Comparison of ENCODE assay signal across 16 cellular contexts in genomic region chr19:634975-635652, GRCh38. TPM values are rescaled to one million over a fixed set of nuclear protein-coding genes. Genes with fewer than 3 reads are reported as not detected.
"Had no signal": no experiment of that assay in that cellular context is flagged by ENCODE, and none has a peak within 500 bp of the region (broad histone marks: within the 10 kb centered on the region; RNA-seq: fewer than 3 reads in every experiment).

No MANE protein-coding gene starts in this region.

- H3K27me3 ChIP-seq: gastroesophageal sphincter, suprapubic skin had no signal

- DNase-seq: activated CD4-positive, CD25-positive, alpha-beta regulatory T cell treated with anti-CD3 and anti-CD28 coated beads, Interleukin-2, amount 50 U/mL, for 72 hours; activated CD8-positive, alpha-beta T cell treated with anti-CD3 and anti-CD28 coated beads, Interleukin-2, amount 10 ng/mL, durations not matched to agents 7 days and 5 days; activated naive CD4-positive, alpha-beta T cell treated with Interleukin-2 at 50 U/mL for 16 hours; caudate nucleus; effector CD8-positive, alpha-beta T cell; naive thymus-derived CD4-positive, alpha-beta T cell; stimulated activated CD4-positive, alpha-beta T cell treated with anti-CD3 and anti-CD28 coated beads, Interleukin-12 subunit alpha, Interleukin-12 subunit beta, amount 100 ng/mL, for 4 hours; stimulated activated naive CD4-positive, alpha-beta T cell treated with Interleukin-2 at 50 U/mL for 16 hours; SW 1271; T-helper 9 cell had no signal

- ATAC-seq: activated CD8-positive, alpha-beta T cell treated with anti-CD3 and anti-CD28 coated beads, Interleukin-2, amount 10 ng/mL, durations not matched to agents 7 days and 5 days; gastroesophageal sphincter; naive thymus-derived CD4-positive, alpha-beta T cell had no signal

- H3K9me3 ChIP-seq: gastroesophageal sphincter, suprapubic skin had no signal

- H3K9me3 Mint-ChIP-seq: activated T-helper 1 cell treated with anti-CD3 and anti-CD28 coated beads, Interleukin-12 subunit alpha, Interleukin-12 subunit beta, Interleukin-2, Interleukin-4 antibody, amounts not matched to agents 30 ng/mL and 10 ng/mL and 1 ng/mL, durations not matched to agents 14 hours and 24 hours and 36 hours had no signal

- H3K27ac Mint-ChIP-seq: activated CD8-positive, alpha-beta T cell treated with anti-CD3 and anti-CD28 coated beads, Interleukin-2, amount 10 ng/mL, durations not matched to agents 7 days and 5 days; activated T-helper 1 cell treated with anti-CD3 and anti-CD28 coated beads, Interleukin-12 subunit alpha, Interleukin-12 subunit beta, Interleukin-2, Interleukin-4 antibody, amounts not matched to agents 30 ng/mL and 10 ng/mL and 1 ng/mL, durations not matched to agents 14 hours and 24 hours and 36 hours had no signal

- H3K27ac ChIP-seq: coronary artery, gastroesophageal sphincter, suprapubic skin had no signal

RNA-seq across cellular contexts. Expression of gene FGF22, which starts 4.6 kb away (rescaled TPM):
- total RNA-seq: activated CD8-positive, alpha-beta T cell treated with anti-CD3 and anti-CD28 coated beads, Interleukin-2, amount 10 ng/mL, durations not matched to agents 7 days and 5 days; activated T-helper 1 cell treated with anti-CD3 and anti-CD28 coated beads, Interleukin-12 subunit alpha, Interleukin-12 subunit beta, Interleukin-2, Interleukin-4 antibody, amounts not matched to agents 30 ng/mL and 10 ng/mL and 1 ng/mL, durations not matched to agents 14 hours and 24 hours and 36 hours had no signal
- polyA plus RNA-seq: fibroblast of lung; naive thymus-derived CD4-positive, alpha-beta T cell had no signal

RNA-seq across cellular contexts. Expression of gene HCN2, which starts 45.4 kb away (rescaled TPM):
- total RNA-seq: ureter had no signal
- polyA plus RNA-seq: naive thymus-derived CD4-positive, alpha-beta T cell had no signal
